In genomic region chr11:113532697-113533424, GRCh38 we compare ENCODE assay signal across 9 cellular contexts. TPM values are rescaled to one million over a fixed set of nuclear protein-coding genes. Genes with fewer than 3 reads are reported as not detected.
DNase-seq lines count a peak whose midpoint lies in the region; ATAC-seq, FAIRE-seq and TF ChIP-seq lines count a peak whose summit lies in the region.
"Had no signal": no experiment of that assay in that cellular context is flagged by ENCODE, and none has a peak within 500 bp of the region (broad histone marks: within the 10 kb centered on the region; RNA-seq: fewer than 3 reads in every experiment).

No MANE protein-coding gene starts in this region.

- TF ChIP-seq CTCF in DND-41 (IDR thresholded peaks at IDR 0.05; ENCODE audit: borderline replicate concordance, extremely low read depth, low read length, poor library complexity, severe bottlenecking) (peak; percentile 90), foreskin fibroblast (IDR thresholded peaks at IDR 0.05; ENCODE audit: low read depth, low read length) (peak; percentile 97), thyroid gland (IDR thresholded peaks at IDR 0.05) (peak; percentile 65 to 87 (median 72))

- H3K4me1 ChIP-seq in DND-41 (ENCODE audit: insufficient read depth, low read length) = no peaks in the 10 kb centered on the region
- no peaks in the 10 kb centered on the region for H3K4me1 ChIP-seq in thyroid gland

- no peak overlapping the region for H3K9ac ChIP-seq in DND-41 (ENCODE audit: low read depth, low read length)

- no peak overlapping the region for H3K4me2 ChIP-seq in DND-41 (ENCODE audit: insufficient read depth, low read length)

- no peak overlapping the region for H3K27ac ChIP-seq in DND-41 (ENCODE audit: low read length)
- H3K27ac ChIP-seq in thyroid gland = no peak overlapping the region

- H2AFZ ChIP-seq in DND-41 (ENCODE audit: low read depth, low read length) = no peak overlapping the region

- no peak for TF ChIP-seq POLR2A in thyroid gland (IDR thresholded peaks at IDR 0.05)

- no peaks in the 10 kb centered on the region for H3K79me2 ChIP-seq in DND-41 (ENCODE audit: insufficient read depth, low read length)

- H4K20me1 ChIP-seq in DND-41 (ENCODE audit: insufficient read depth, low read length) = no peaks in the 10 kb centered on the region

- ATAC-seq in DND-41 (ENCODE audit: insufficient read depth, low read depth) (peak; percentile 72), HG02938 (IDR thresholded peaks at IDR 0.05; ENCODE audit: unreplicated experiment) (no peak)

- 13 to 17% methylated on average over 8 to 9 of the region's 9 CpGs for WGBS in thyroid gland, 2 donors

- H3K36me3 ChIP-seq in DND-41 (ENCODE audit: insufficient read depth, low read length) (no peaks in the 10 kb centered on the region), thyroid gland (no peaks in the 10 kb centered on the region)

- intact Hi-C loops in thyroid gland (cut with DNase I) = loop anchor here (2.0 to 5.0 kb wide), 2 partner anchors 226 to 1316 kb away; no protein-coding TSS in a partner anchor

- H3K27me3 ChIP-seq in DND-41 (ENCODE audit: insufficient read depth, low read length, poor library complexity) (no peaks in the 10 kb centered on the region), thyroid gland (no peaks in the 10 kb centered on the region)

- H3K4me3 ChIP-seq in DND-41 (ENCODE audit: low read depth in 1 of 2, low read length in 2 of 2) (no peak overlapping the region), foreskin fibroblast (ENCODE audit: low read depth in 1 of 2, low read length in 2 of 2) (no peak overlapping the region), thyroid gland (replicated peaks in 1 of 3) (no peak overlapping the region)

- DNase-seq in DND-41 (peak; percentile 61), Kasumi-1 (lab: John Stamatoyannopoulos, UW) (peak; percentile 30 to 52), RCC 7860 (ENCODE audit: low spot score) (peak; percentile 45), activated T-helper 1 cell treated with Interleukin-2 at 50 U/mL for 16 hours (ENCODE audit: low read depth) (peak; percentile 7), foreskin fibroblast (peak; percentile 64 to 89), occipital lobe (lab: John Stamatoyannopoulos, UW) (peak; percentile 29), thyroid gland (peak; percentile 78 to 79)

- FAIRE-seq in RCC 7860 (lab: Jason Lieb, UNC) = no peak
- FAIRE-seq: colon had no signal

- H3K9me3 ChIP-seq in DND-41 (ENCODE audit: insufficient read depth, low read length, severe bottlenecking) (no peaks in the 10 kb centered on the region), thyroid gland (no peaks in the 10 kb centered on the region)

RNA-seq across cellular contexts. Expression of gene DRD2, which starts 57.7 kb away (rescaled TPM):
- not detected for total RNA-seq in occipital lobe
- under 1 TPM in 1 of 4 donors, not detected in 3; 0.20 TPM for total RNA-seq in thyroid gland

Comparison
In these comparisons a context has a peak if more than half of its experiments do, and no peak if none do; other contexts are left out.
1. DNase-seq: peak in every context shown above with its lines; median percentile 78 in thyroid gland; 76 in foreskin fibroblast; 61 in DND-41; 45 in RCC 7860; 41 in Kasumi-1; 29 in occipital lobe; 7 in activated T-helper 1 cell treated with Interleukin-2 at 50 U/mL for 16 hours.